Comparison of ENCODE assay signal across 8 cellular contexts in genomic region chr14:98858561-98858960, GRCh38.
"Had no signal": no experiment of that assay in that cellular context is flagged by ENCODE, and none has a peak within 500 bp of the region (broad histone marks: within the 10 kb centered on the region; RNA-seq: fewer than 3 reads in every experiment).

No MANE protein-coding gene starts in this region.

- DNase-seq: GDM1, GF-D8 had no signal

- ATAC-seq: GM12878 had no signal

- FAIRE-seq: G401.6, GM12878, GM12891, GM12892, GM18507, GM19239 had no signal

- H3K4me3 ChIP-seq: GM12878 had no signal
